ENCODE assay signal across 24 cellular contexts in genomic region chrX:24900234-24900633, GRCh38.
"Had no signal": no experiment of that assay in that cellular context is flagged by ENCODE, and none has a peak within 500 bp of the region (broad histone marks: within the 10 kb centered on the region; RNA-seq: fewer than 3 reads in every experiment).

No MANE protein-coding gene starts in this region.

- H3K9me3 Mint-ChIP-seq: endodermal cell; immature natural killer cell; natural killer cell treated with Interleukin-12 subunit alpha and Interleukin-12 subunit beta and Interleukin-15 and Interleukin-18, amount 100 ng/mL, for 72 hours had no signal

- H3K4me1 Mint-ChIP-seq: immature natural killer cell had no signal

- H3K36me3 ChIP-seq: colonic mucosa, pancreas, prostate gland, sigmoid colon, thoracic aorta had no signal

- H3K4me3 Mint-ChIP-seq: endodermal cell; immature natural killer cell; natural killer cell treated with Interleukin-12 subunit alpha and Interleukin-12 subunit beta and Interleukin-15 and Interleukin-18, amount 100 ng/mL, for 72 hours had no signal

- DNase-seq: cerebellar nuclear complex; colonic mucosa; dermis blood vessel endothelial cell; endodermal cell; erythroblast; foreskin keratinocyte; immature natural killer cell; kidney; left colon; mammary epithelial cell; mucosa of descending colon; occipital lobe; pancreas; sigmoid colon; small intestine; stimulated activated CD4-positive, alpha-beta T cell treated with anti-CD3 and anti-CD28 coated beads, Interleukin-12 subunit alpha, Interleukin-12 subunit beta, amount 100 ng/mL, for 4 hours; stimulated activated naive CD4-positive, alpha-beta T cell; stomach; substantia nigra; trophoblast cell had no signal

- H3K27me3 ChIP-seq: colonic mucosa, foreskin keratinocyte, pancreas, sigmoid colon, stomach had no signal

- H3K9me3 ChIP-seq: colonic mucosa, mucosa of descending colon, pancreas, prostate gland, sigmoid colon, stomach, thoracic aorta had no signal

- H3K4me1 ChIP-seq: colonic mucosa, foreskin keratinocyte, pancreas, prostate gland, sigmoid colon, stomach had no signal

- ATAC-seq: foreskin keratinocyte; left colon; mucosa of descending colon; natural killer cell treated with Interleukin-12 subunit alpha and Interleukin-12 subunit beta and Interleukin-15 and Interleukin-18, amount 100 ng/mL, for 72 hours had no signal

- H3K36me3 Mint-ChIP-seq: natural killer cell treated with Interleukin-12 subunit alpha and Interleukin-12 subunit beta and Interleukin-15 and Interleukin-18, amount 100 ng/mL, for 72 hours had no signal

- FAIRE-seq: endothelial cell of umbilical vein, kidney, pancreas, small intestine had no signal

- H3K27ac ChIP-seq: colonic mucosa, foreskin keratinocyte, pancreas, prostate gland, sigmoid colon, stomach, thoracic aorta had no signal

- H3K27me3 Mint-ChIP-seq: natural killer cell treated with Interleukin-12 subunit alpha and Interleukin-12 subunit beta and Interleukin-15 and Interleukin-18, amount 100 ng/mL, for 72 hours had no signal

- H3K4me3 ChIP-seq: colonic mucosa, mucosa of descending colon, pancreas, prostate gland, sigmoid colon, stomach, thoracic aorta had no signal

- H3K27ac Mint-ChIP-seq: endodermal cell; immature natural killer cell; natural killer cell treated with Interleukin-12 subunit alpha and Interleukin-12 subunit beta and Interleukin-15 and Interleukin-18, amount 100 ng/mL, for 72 hours had no signal
